Comparison of ENCODE assay signal across 16 cellular contexts in genomic region chr13:40338217-40338616, GRCh38.
"Had no signal": no experiment of that assay in that cellular context is flagged by ENCODE, and none has a peak within 500 bp of the region (broad histone marks: within the 10 kb centered on the region; RNA-seq: fewer than 3 reads in every experiment).

No MANE protein-coding gene starts in this region.

- H3K27ac Mint-ChIP-seq: immature natural killer cell; nephron progenitor cell; stimulated activated effector memory CD8-positive, alpha-beta T cell treated with anti-CD3 and anti-CD28 coated beads, Interleukin-12 subunit alpha, Interleukin-12 subunit beta, amount 100 ng/mL, for 72 hours had no signal

- H3K9me3 Mint-ChIP-seq: immature natural killer cell; stimulated activated effector memory CD8-positive, alpha-beta T cell treated with anti-CD3 and anti-CD28 coated beads, Interleukin-12 subunit alpha, Interleukin-12 subunit beta, amount 100 ng/mL, for 72 hours had no signal

- H3K4me1 Mint-ChIP-seq: immature natural killer cell had no signal

- FAIRE-seq: keratinocyte had no signal

- H3K36me3 Mint-ChIP-seq: immature natural killer cell; naive B cell; stimulated activated effector memory CD8-positive, alpha-beta T cell treated with anti-CD3 and anti-CD28 coated beads, Interleukin-12 subunit alpha, Interleukin-12 subunit beta, amount 100 ng/mL, for 72 hours had no signal

- ATAC-seq: foreskin keratinocyte; right cardiac atrium; stimulated activated effector memory CD8-positive, alpha-beta T cell treated with anti-CD3 and anti-CD28 coated beads, Interleukin-12 subunit alpha, Interleukin-12 subunit beta, amount 100 ng/mL, for 72 hours; stimulated activated naive CD8-positive, alpha-beta T cell treated with anti-CD3 and anti-CD28 coated beads, Interleukin-15, Interleukin-2, amounts not matched to agents 100 U/mL and 50 U/mL, for 24 hours; upper lobe of right lung had no signal

- H3K27me3 Mint-ChIP-seq: naive B cell had no signal

- H3K4me3 Mint-ChIP-seq: immature natural killer cell; nephron progenitor cell; stimulated activated effector memory CD8-positive, alpha-beta T cell treated with anti-CD3 and anti-CD28 coated beads, Interleukin-12 subunit alpha, Interleukin-12 subunit beta, amount 100 ng/mL, for 72 hours had no signal

- DNase-seq: dermis blood vessel endothelial cell; foreskin keratinocyte; immature natural killer cell; left ventricle myocardium inferior; mesenchymal stem cell; naive B cell; nephron progenitor cell; posterior cingulate gyrus; right cardiac atrium; stimulated activated CD4-positive, alpha-beta T cell treated with anti-CD3 and anti-CD28 coated beads, Interleukin-4, amount 100 ng/mL, for 1 hour; stimulated activated CD8-positive, alpha-beta memory T cell treated with anti-CD3 and anti-CD28 coated beads, Interleukin-4, amount 100 ng/mL, for 48 hours; stimulated activated naive CD8-positive, alpha-beta T cell treated with anti-CD3 and anti-CD28 coated beads, Interleukin-15, Interleukin-2, amounts not matched to agents 100 U/mL and 50 U/mL, for 24 hours; tibial artery; upper lobe of right lung had no signal
